Comparison of ENCODE assay signal across 7 cellular contexts in the genomic region with DNA sequence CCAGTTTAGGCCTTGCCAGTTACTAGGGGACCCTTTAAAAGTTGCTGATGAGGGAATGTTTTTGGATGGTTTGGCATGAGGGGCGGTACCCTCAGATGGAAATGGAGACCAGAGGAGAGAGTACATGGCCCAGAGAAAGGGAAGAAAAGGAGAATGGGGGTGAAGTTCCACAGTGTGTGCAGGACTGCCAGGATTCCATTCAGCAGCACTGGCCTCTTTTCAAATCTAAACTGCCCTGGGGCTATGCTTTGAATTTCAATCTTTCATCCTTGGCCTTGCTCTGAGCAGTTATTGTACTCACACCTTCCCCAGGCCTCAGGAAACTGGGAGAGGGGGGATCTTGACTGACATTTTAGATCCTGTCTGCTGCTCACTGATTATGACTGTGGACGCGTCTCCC. TPM values are rescaled to one million over a fixed set of nuclear protein-coding genes. Genes with fewer than 3 reads are reported as not detected.
DNase-seq lines count a peak whose midpoint lies in the region; ATAC-seq lines count a peak whose summit lies in the region.
"Had no signal": no experiment of that assay in that cellular context is flagged by ENCODE, and none has a peak within 500 bp of the region (broad histone marks: within the 10 kb centered on the region; RNA-seq: fewer than 3 reads in every experiment).

No MANE protein-coding gene starts in this region.

- peaks cover 83% of the 10 kb centered on the region for H3K36me3 ChIP-seq in HUES64 (ENCODE audit: insufficient read depth, low read length)

- H3K9ac ChIP-seq in HUES64 (ENCODE audit: low read depth, low read length), result peak overlapping the region; percentile 97; the same call in 1 of the 2 replicates

- H3K27ac ChIP-seq in HUES64 (ENCODE audit: low read depth, low read length) (peak overlapping the region; percentile 100; the same call in 1 of the 2 replicates), caudate nucleus (ENCODE audit: low read depth, low read length) (peak overlapping the region; percentile 95)

- H3K4me3 ChIP-seq in HUES64 (ENCODE audit: low read length), result peak overlapping the region; percentile 81; the same call in 1 of the 2 replicates

- H3K27me3 ChIP-seq in HUES64 (ENCODE audit: insufficient read depth, low read length), result no peaks in the 10 kb centered on the region

- no peaks in the 10 kb centered on the region for H3K9me3 ChIP-seq in HUES64 (ENCODE audit: insufficient read depth, low read depth, low read length)

- peaks cover 26% of the 10 kb centered on the region for H3K4me1 ChIP-seq in HUES64 (ENCODE audit: insufficient read depth, low read length)

- peak in 7 of 61 donors; percentile 15 to 56 (median 37) for DNase-seq in caudate nucleus (lab: John Stamatoyannopoulos, UW)
- DNase-seq in renal cortical epithelial cell (ENCODE audit: low read depth), result peak; percentile 18
- no peak for DNase-seq in glomerular visceral epithelial cell (ENCODE audit: extremely low spot score)
- no peak for DNase-seq in DMS53 (lab: John Stamatoyannopoulos, UW)
- DNase-seq: activated CD4-positive, CD25-positive, alpha-beta regulatory T cell treated with anti-CD3 and anti-CD28 coated beads, Interleukin-2, amount 50 U/mL, for 72 hours had no signal

- ATAC-seq in HG02938 (IDR thresholded peaks at IDR 0.05; ENCODE audit: unreplicated experiment), result no peak

- WGBS in HUES64, result 91% methylated on average over 3 of the region's 3 CpGs

RNA-seq across cellular contexts. Expression of a gene that starts 3.0 kb away (rescaled TPM):
- polyA plus RNA-seq in HUES64 (2013, experiment 1 of 2), result 192 TPM
- 181 TPM for polyA plus RNA-seq in HUES64 (2013, experiment 2 of 2)
- 95.0 and 163 TPM in 2 replicates for total RNA-seq in renal cortical epithelial cell

RNA-seq across cellular contexts. Expression of a gene that starts 37.5 kb away (rescaled TPM):
- 0.05 TPM for polyA plus RNA-seq in HUES64 (2013, experiment 1 of 2)
- polyA plus RNA-seq in HUES64 (2013, experiment 2 of 2), result not detected
- total RNA-seq in renal cortical epithelial cell, result not detected in 2 replicates

RNA-seq across cellular contexts. Expression of a gene that starts 44.3 kb away (rescaled TPM):
- polyA plus RNA-seq in HUES64 (2013, experiment 1 of 2), result 228 TPM
- polyA plus RNA-seq in HUES64 (2013, experiment 2 of 2), result 286 TPM
- total RNA-seq in renal cortical epithelial cell, result 42.8 and 59.9 TPM in 2 replicates

RNA-seq across cellular contexts. Expression of a gene that starts 51.0 kb away (rescaled TPM):
- not detected for polyA plus RNA-seq in HUES64 (2013, experiment 1 of 2)
- not detected for polyA plus RNA-seq in HUES64 (2013, experiment 2 of 2)
- not detected in 2 replicates for total RNA-seq in renal cortical epithelial cell

RNA-seq across cellular contexts. Expression of a gene that starts 51.8 kb away (rescaled TPM):
- polyA plus RNA-seq in HUES64 (2013, experiment 1 of 2), result 18.5 TPM
- 23.5 TPM for polyA plus RNA-seq in HUES64 (2013, experiment 2 of 2)
- total RNA-seq in renal cortical epithelial cell, result 23.1 and 38.8 TPM in 2 replicates
